Comparison of ENCODE assay signal across 21 cellular contexts in the genomic region with DNA sequence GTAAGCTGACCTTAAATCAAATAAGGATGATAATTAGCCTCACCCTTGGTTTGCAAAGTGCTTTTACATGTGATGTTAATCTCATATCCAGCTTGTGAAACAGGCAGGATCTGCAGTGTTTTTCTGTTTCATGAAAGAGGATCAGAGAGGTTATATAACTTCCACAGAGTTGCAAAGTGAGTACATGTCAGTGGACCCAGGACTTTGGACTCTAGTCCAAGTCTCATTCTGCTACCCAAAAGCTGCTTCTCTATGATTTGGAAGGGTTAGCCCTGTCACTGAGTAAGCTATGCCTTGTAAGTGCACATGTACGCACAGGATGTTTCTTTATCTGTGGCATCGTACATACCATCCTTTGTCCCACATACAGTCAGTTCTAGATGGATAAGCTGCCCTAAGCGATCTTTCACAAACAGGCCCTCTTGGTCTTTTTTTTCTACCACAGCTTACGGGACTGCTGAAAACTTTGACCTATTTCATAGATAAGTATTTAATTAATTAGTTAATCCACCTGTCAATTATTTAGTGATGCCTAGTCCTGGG.
DNase-seq lines count a peak whose midpoint lies in the region; ATAC-seq and TF ChIP-seq lines count a peak whose summit lies in the region.
"Had no signal": no experiment of that assay in that cellular context is flagged by ENCODE, and none has a peak within 500 bp of the region (broad histone marks: within the 10 kb centered on the region; RNA-seq: fewer than 3 reads in every experiment).

No MANE protein-coding gene starts in this region.

- H3K9ac ChIP-seq in liver (ENCODE audit: low read depth in 1 of 2, low read length in 2 of 2) (no peak overlapping the region), trophoblast cell (ENCODE audit: low read length) (no peak overlapping the region)
- H3K9ac ChIP-seq: BLaER1 treated with 17β-estradiol and CSF1 and Interleukin-3, amounts not matched to agents 10 nM and 100 nM had no signal

- H3K79me2 ChIP-seq in trophoblast cell (ENCODE audit: control insufficient read depth, insufficient read depth, low read length, poor library complexity): no peaks in the 10 kb centered on the region

- H2BK120ac ChIP-seq in trophoblast cell (ENCODE audit: insufficient read depth, low read length, poor library complexity): no peak overlapping the region

- intact Hi-C loops in right lobe of liver (cut with DNase I): no loop called here

- H3K27ac ChIP-seq in liver (ENCODE audit: low read depth in 1 of 2, low read length in 2 of 2): no peak overlapping the region
- no peak overlapping the region for H3K27ac ChIP-seq in right lobe of liver
- no peak overlapping the region for H3K27ac ChIP-seq in trophoblast cell (ENCODE audit: low read depth, low read length)
- H3K27ac ChIP-seq: 22Rv1; A549; BLaER1 treated with 17β-estradiol and CSF1 and Interleukin-3, amounts not matched to agents 10 nM and 100 nM; C4-2B had no signal

- H3K4me3 ChIP-seq in liver (ENCODE audit: low read depth in 1 of 3, low read length in 3 of 3) (no peak overlapping the region), right lobe of liver (no peak overlapping the region), trophoblast cell (ENCODE audit: low read depth, low read length) (no peak overlapping the region)
- H3K4me3 ChIP-seq: A549; BLaER1 treated with 17β-estradiol and CSF1 and Interleukin-3, amounts not matched to agents 10 nM and 100 nM had no signal

- no peak overlapping the region for H3K4ac ChIP-seq in trophoblast cell (ENCODE audit: low read depth, low read length)

- H2BK5ac ChIP-seq in trophoblast cell (ENCODE audit: low read depth, low read length, poor library complexity): no peak overlapping the region

- H2BK12ac ChIP-seq in trophoblast cell (ENCODE audit: low read length): no peak overlapping the region

- TF ChIP-seq POLR2A in right lobe of liver (IDR thresholded peaks at IDR 0.05): no peak

- H3K23ac ChIP-seq in trophoblast cell (ENCODE audit: low read length): no peak overlapping the region

- TF ChIP-seq CTCF in liver (IDR thresholded peaks at IDR 0.05; ENCODE audit: low read depth, low read length, missing input control): no peak
- no peak for TF ChIP-seq CTCF in right lobe of liver (IDR thresholded peaks at IDR 0.05)

- no peaks in the 10 kb centered on the region for H3K27me3 ChIP-seq in liver (ENCODE audit: control insufficient read depth in 4 of 4, insufficient read depth in 4 of 4, low read length in 3 of 4)
- H3K27me3 ChIP-seq in right lobe of liver: no peaks in the 10 kb centered on the region
- H3K27me3 ChIP-seq in trophoblast cell (ENCODE audit: insufficient read depth, low read length): no peaks in the 10 kb centered on the region

- no peaks in the 10 kb centered on the region for H3K9me3 ChIP-seq in liver (ENCODE audit: control insufficient read depth in 4 of 4, low read length in 3 of 4)
- no peaks in the 10 kb centered on the region for H3K9me3 ChIP-seq in right lobe of liver
- H3K9me3 ChIP-seq in trophoblast cell (ENCODE audit: insufficient read depth, low read depth, low read length): no peaks in the 10 kb centered on the region
- H3K9me3 ChIP-seq: A549, Caco-2 had no signal

- H4K8ac ChIP-seq in trophoblast cell (ENCODE audit: low read depth, low read length): no peak overlapping the region

- 93% methylated on average over 4 of the region's 4 CpGs for WGBS in liver
- whole genome bisulfite sequencing in right lobe of liver (ENCODE audit: insufficient coverage, low coverage, low lambda C conversion rate, missing lambda C conversion rate): 81% methylated on average over 4 of the region's 4 CpGs
- no CpG with 5 or more reads among the region's 4 CpGs for WGBS in trophoblast cell (ENCODE audit: extremely low coverage, insufficient coverage, insufficient read length)

- H2AK5ac ChIP-seq in trophoblast cell (ENCODE audit: low read length): no peak overlapping the region

- H3K79me1 ChIP-seq in trophoblast cell (ENCODE audit: low read length): no peaks in the 10 kb centered on the region

- H3K4me2 ChIP-seq in trophoblast cell (ENCODE audit: low read length): no peak overlapping the region
- H3K4me2 ChIP-seq: A549; BLaER1 treated with 17β-estradiol and CSF1 and Interleukin-3, amounts not matched to agents 10 nM and 100 nM had no signal

- no peaks in the 10 kb centered on the region for H3K36me3 ChIP-seq in liver (ENCODE audit: control insufficient read depth in 4 of 4, insufficient read depth in 3 of 4, low read depth in 1 of 4, low read length in 3 of 4)
- no peaks in the 10 kb centered on the region for H3K36me3 ChIP-seq in right lobe of liver
- H3K36me3 ChIP-seq in trophoblast cell (ENCODE audit: control insufficient read depth in 1 of 2, insufficient read depth in 2 of 2, low read length in 2 of 2): no peaks in the 10 kb centered on the region
- H3K36me3 ChIP-seq: BLaER1 treated with 17β-estradiol and CSF1 and Interleukin-3, amounts not matched to agents 10 nM and 100 nM had no signal

- no peak overlapping the region for H4K12ac ChIP-seq in trophoblast cell (ENCODE audit: low read depth, low read length)

- H3K14ac ChIP-seq in trophoblast cell (ENCODE audit: low read length): no peak overlapping the region

- TF ChIP-seq RAD21 in liver (IDR thresholded peaks at IDR 0.05): no peak

- no peak for DNase-seq in right lobe of liver
- no peak for DNase-seq in left lobe of liver (ENCODE audit: low spot score)
- DNase-seq in trophoblast cell: peak; percentile 64 to 81
- DNase-seq in activated CD8-positive, alpha-beta memory T cell treated with anti-CD3 and anti-CD28 coated beads, Interleukin-2, amount 50 U/mL, for 48 hours: no peak
- no peak for DNase-seq in nucleus accumbens (lab: John Stamatoyannopoulos, UW)
- DNase-seq: AML-193; Caco-2; Calu3; CD4-positive, alpha-beta T cell; CD8-positive, alpha-beta T cell; DMS153; DMS53; DMS79; DND-41; EL; GDM1 had no signal

- H2AFZ ChIP-seq in trophoblast cell (ENCODE audit: insufficient read depth, low read length, poor library complexity): no peak overlapping the region

- no peaks in the 10 kb centered on the region for H3K4me1 ChIP-seq in liver (ENCODE audit: control insufficient read depth in 4 of 4, insufficient read depth in 4 of 4, low read length in 3 of 4)
- H3K4me1 ChIP-seq in right lobe of liver: no peaks in the 10 kb centered on the region
- H3K4me1 ChIP-seq in trophoblast cell (ENCODE audit: control insufficient read depth in 1 of 2, insufficient read depth in 2 of 2, low read length in 2 of 2): peaks cover 0 to 3% of the 10 kb centered on the region in 2 experiments
- H3K4me1 ChIP-seq: A549; BLaER1 treated with 17β-estradiol and CSF1 and Interleukin-3, amounts not matched to agents 10 nM and 100 nM; Caco-2 had no signal

- no peak overlapping the region for H4K91ac ChIP-seq in trophoblast cell (ENCODE audit: low read depth, low read length)

- ATAC-seq in right lobe of liver: no peak
- ATAC-seq in left lobe of liver: peak; percentile 21
- ATAC-seq: A549; CD8-positive, alpha-beta T cell had no signal

- no peak overlapping the region for H3K18ac ChIP-seq in trophoblast cell (ENCODE audit: low read length)

TF ChIP-seq in liver, 16 proteins besides CTCF, POLR2A, EP300 and RAD21:
- TF ChIP-seq HNF4A (conservative IDR thresholded peaks at IDR 0.05) (peak; percentile 57 to 85), HNF4G (IDR thresholded peaks at IDR 0.05) (peak; percentile 42), FOXA2 (IDR thresholded peaks at IDR 0.05) (no peak)

Comparison
In these comparisons a context has a peak if more than half of its experiments do, and no peak if none do; other contexts are left out.
1. DNase-seq: peak in trophoblast cell (2 of 2); none in right lobe of liver (0 of 3), left lobe of liver (single experiment), activated CD8-positive, alpha-beta memory T cell treated with anti-CD3 and anti-CD28 coated beads, Interleukin-2, amount 50 U/mL, for 48 hours (single experiment) and nucleus accumbens (0 of 56).